Comparison of ENCODE assay signal across 21 cellular contexts in the genomic region with DNA sequence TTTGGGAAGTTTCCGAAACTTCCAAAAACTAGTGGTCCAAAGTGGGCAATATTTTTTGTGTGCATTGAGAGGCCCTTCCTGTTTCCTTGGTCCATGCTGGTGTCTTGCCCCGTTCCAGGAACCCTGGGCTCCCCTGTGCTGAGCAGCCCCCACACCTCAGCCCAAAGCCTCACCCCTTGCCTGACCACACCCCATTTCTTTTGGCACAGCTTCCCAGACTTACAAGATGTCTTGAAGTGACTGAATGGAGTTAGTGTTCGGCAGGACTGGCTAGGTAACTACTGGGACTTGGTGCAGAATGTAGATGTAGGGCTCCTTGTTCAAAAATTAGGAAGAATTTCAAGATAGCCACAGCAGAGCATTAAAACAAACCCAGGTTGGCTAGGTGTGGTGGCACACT.
DNase-seq lines count a peak whose midpoint lies in the region; ATAC-seq, FAIRE-seq and TF ChIP-seq lines count a peak whose summit lies in the region.
"Had no signal": no experiment of that assay in that cellular context is flagged by ENCODE, and none has a peak within 500 bp of the region (broad histone marks: within the 10 kb centered on the region; RNA-seq: fewer than 3 reads in every experiment).

No MANE protein-coding gene starts in this region.

- H3K4me3 ChIP-seq in HepG2 (replicated peaks in 1 of 3; ENCODE audit: insufficient read depth in 1 of 3, low read depth in 2 of 3, low read length in 3 of 3) (no peak overlapping the region), right lobe of liver (no peak overlapping the region)
- H3K4me3 ChIP-seq: gastroesophageal sphincter, lower lobe of right lung, MG63, tibial artery had no signal

- H3K4me3 Mint-ChIP-seq in nephron, result no peak overlapping the region
- no peak overlapping the region for H3K4me3 Mint-ChIP-seq in type B pancreatic cell
- H3K4me3 Mint-ChIP-seq: activated CD4-positive, alpha-beta T cell treated with anti-CD3 and anti-CD28 coated beads, Interleukin-2, amount 10 ng/mL, durations not matched to agents 24 days and 14 days; naive thymus-derived CD8-positive, alpha-beta T cell had no signal

- no peak overlapping the region for H3K27ac ChIP-seq in HepG2 (ENCODE audit: extremely low read length, insufficient read depth, low read length)
- peak overlapping the region in 1 of 3 donors; percentile 24 for H3K27ac ChIP-seq in right lobe of liver
- peak overlapping the region; percentile 45 for H3K27ac ChIP-seq in epithelial cell of prostate
- H3K27ac ChIP-seq: lower lobe of right lung had no signal

- CTCF ChIA-PET in HepG2 (lab: Yijun Ruan, JAX; ENCODE audit: low intra/inter-chr PET ratio, low total read pairs) (no interaction called here), GM10248 (lab: Yijun Ruan, JAX) (interaction anchor here (1.5 to 1.7 kb wide), 2 partner anchors 9 to 62 kb away, joined by 3 to 4 read pairs; no protein-coding TSS in a partner anchor)

- TF ChIP-seq POLR2A in HepG2 (IDR thresholded peaks at IDR 0.05; ENCODE audit: insufficient read depth in 1 of 2, low read depth in 2 of 2, low read length in 2 of 2), result no peak
- no peak for TF ChIP-seq POLR2A in right lobe of liver (IDR thresholded peaks at IDR 0.05)

- no peak for TF ChIP-seq CTCF in HepG2 (CRISPR knock-in tag; IDR thresholded peaks at IDR 0.05)
- no peak for TF ChIP-seq CTCF in right lobe of liver (IDR thresholded peaks at IDR 0.05)
- no peak for TF ChIP-seq CTCF in nephron (IDR thresholded peaks at IDR 0.05; ENCODE audit: unreplicated experiment in 3 of 3)
- no peak for TF ChIP-seq CTCF in type B pancreatic cell (conservative IDR thresholded peaks at IDR 0.05)
- TF ChIP-seq CTCF in GM10248 (IDR thresholded peaks at IDR 0.05; ENCODE audit: control extremely low read depth, extremely low read depth, low read depth, missing control alignments), result no peak

- DNase-seq in HepG2 (ENCODE audit: low spot score) (no peak), right lobe of liver (no peak), epithelial cell of prostate (ENCODE audit: low read depth, low spot score) (no peak), type B pancreatic cell (ENCODE audit: extremely low spot score, unreplicated experiment) (no peak), GM10248 (ENCODE audit: extremely low spot score) (no peak), left lobe of liver (ENCODE audit: low spot score) (no peak)
- DNase-seq: activated CD4-positive, alpha-beta T cell treated with anti-CD3 and anti-CD28 coated beads, Interleukin-2, amount 10 ng/mL, durations not matched to agents 24 days and 14 days; lower lobe of right lung; naive thymus-derived CD8-positive, alpha-beta T cell; NCI-H1694 treated with DMSO at 0.1 percent for 48 hours; NCI-H446; stimulated activated CD4-positive, alpha-beta T cell treated with anti-CD3 and anti-CD28 coated beads, Interleukin-12 subunit alpha, Interleukin-12 subunit beta, amount 100 ng/mL, for 4 hours; tibial artery had no signal

- H3K27me3 ChIP-seq in HepG2 (ENCODE audit: control insufficient read depth in 1 of 2, insufficient read depth in 2 of 2, low read length in 2 of 2) (no peaks in the 10 kb centered on the region), right lobe of liver (no peaks in the 10 kb centered on the region)
- H3K27me3 ChIP-seq: gastroesophageal sphincter, MG63, Peyer's patch, tibial artery had no signal

- no peaks in the 10 kb centered on the region for H3K9me3 ChIP-seq in HepG2 (ENCODE audit: low read length)
- no peaks in the 10 kb centered on the region for H3K9me3 ChIP-seq in right lobe of liver
- H3K9me3 ChIP-seq: gastroesophageal sphincter, lower lobe of right lung, MG63, Peyer's patch, tibial artery had no signal

- H3K27ac Mint-ChIP-seq in nephron (peak overlapping the region; percentile 76 to 95 (median 91)), type B pancreatic cell (peak overlapping the region; percentile 61)

- POLR2A ChIA-PET in HepG2 (lab: Yijun Ruan, JAX) (no interaction called here), GM10248 (lab: Yijun Ruan, JAX) (interaction anchor here (0.9 kb wide), 1 partner anchor 292 kb away, joined by 7 read pairs; no protein-coding TSS in a partner anchor)

- intact Hi-C loops in HepG2 (cut with micrococcal nuclease; ENCODE audit: unreplicated experiment) (no loop called here), right lobe of liver (cut with DNase I) (no loop called here)

- H3K27me3 Mint-ChIP-seq in nephron (ENCODE audit: low read depth), result no peaks in the 10 kb centered on the region
- no peaks in the 10 kb centered on the region for H3K27me3 Mint-ChIP-seq in type B pancreatic cell
- H3K27me3 Mint-ChIP-seq: activated CD4-positive, alpha-beta T cell treated with anti-CD3 and anti-CD28 coated beads, Interleukin-2, amount 10 ng/mL, durations not matched to agents 24 days and 14 days; naive thymus-derived CD8-positive, alpha-beta T cell; progenitor cell of endocrine pancreas had no signal

- H3K4me1 Mint-ChIP-seq in nephron (peaks cover 34% of the 10 kb centered on the region), type B pancreatic cell (ENCODE audit: unreplicated experiment) (peaks cover 34% of the 10 kb centered on the region)

- H3K36me3 ChIP-seq in HepG2 (replicated peaks in 1 of 2; ENCODE audit: control insufficient read depth in 1 of 2, insufficient read depth in 2 of 2, low read length in 2 of 2) (no peaks in the 10 kb centered on the region), right lobe of liver (no peaks in the 10 kb centered on the region)
- H3K36me3 ChIP-seq: gastroesophageal sphincter, lower lobe of right lung, MG63, Peyer's patch, tibial artery had no signal

- no peak for TF ChIP-seq RAD21 in HepG2 (CRISPR knock-in tag; IDR thresholded peaks at IDR 0.05)

- no peaks in the 10 kb centered on the region for H3K79me2 ChIP-seq in HepG2 (ENCODE audit: insufficient read depth, low read length)

- TF ChIP-seq EP300 in HepG2 (IDR thresholded peaks at IDR 0.05; ENCODE audit: low read depth in 2 of 2, low read length in 2 of 2), result no peak
- no peak for TF ChIP-seq EP300 in HepG2 (CRISPR knock-in tag; IDR thresholded peaks at IDR 0.05; ENCODE audit: borderline replicate concordance)

- no peak overlapping the region for H2AFZ ChIP-seq in HepG2 (ENCODE audit: low read length)

- peaks cover 32% of the 10 kb centered on the region for H3K4me1 ChIP-seq in HepG2 (ENCODE audit: insufficient read depth, low read length)
- peaks cover 0 to 45% (median 5%) of the 10 kb centered on the region in 4 donors for H3K4me1 ChIP-seq in right lobe of liver

- H3K36me3 Mint-ChIP-seq in nephron (ENCODE audit: low read depth) (peaks cover 13% of the 10 kb centered on the region), type B pancreatic cell (peaks cover 27% of the 10 kb centered on the region)

- no peak for FAIRE-seq in HepG2 (lab: Jason Lieb, UNC)
- FAIRE-seq: A204.1, TTC549 had no signal

- BruUV-seq in HepG2 (replicated peaks; lab: Mats Ljungman, UMichigan), result no TSS peak

- H3K4me2 ChIP-seq in HepG2 (ENCODE audit: low read depth, low read length), result peak overlapping the region; percentile 40

- in situ Hi-C loops in HepG2 (cut with HindIII; ENCODE audit: extremely low pct_ligation_motif_present, low pct_unique_long_range_greater_than_20kb), result no loop called here

- peak overlapping the region; percentile 13; the same call in 1 of the 2 replicates for H3K9ac ChIP-seq in HepG2 (ENCODE audit: insufficient read depth, low read depth, low read length)

- H3K9me3 Mint-ChIP-seq in nephron (no peaks in the 10 kb centered on the region), type B pancreatic cell (no peaks in the 10 kb centered on the region)
- H3K9me3 Mint-ChIP-seq: activated CD4-positive, alpha-beta T cell treated with anti-CD3 and anti-CD28 coated beads, Interleukin-2, amount 10 ng/mL, durations not matched to agents 24 days and 14 days; naive thymus-derived CD8-positive, alpha-beta T cell had no signal

- 77% methylated on average over 3 of the region's 3 CpGs for WGBS in HepG2 (ENCODE audit: low lambda C conversion rate)
- WGBS in right lobe of liver (ENCODE audit: insufficient coverage, low coverage, low lambda C conversion rate, missing lambda C conversion rate), result 80% methylated on average over 3 of the region's 3 CpGs

- no peak for ATAC-seq in HepG2
- ATAC-seq in right lobe of liver, result no peak
- no peak for ATAC-seq in left lobe of liver
- no peak for ATAC-seq in GM21390 (IDR thresholded peaks at IDR 0.05; ENCODE audit: unreplicated experiment)
- ATAC-seq: gastroesophageal sphincter; naive thymus-derived CD8-positive, alpha-beta T cell had no signal

- H4K20me1 ChIP-seq in HepG2 (ENCODE audit: insufficient read depth, low read length), result no peaks in the 10 kb centered on the region

TF ChIP-seq in HepG2, 621 proteins besides CTCF, POLR2A, EP300 and RAD21 (continues in another document):
- TF ChIP-seq ATF7-NPFF (CRISPR knock-in tag; IDR thresholded peaks at IDR 0.05; ENCODE audit: low read depth), result no peak
- no peak for TF ChIP-seq ELF4 (CRISPR knock-in tag; IDR thresholded peaks at IDR 0.05; ENCODE audit: borderline replicate concordance)
- no peak for TF ChIP-seq NCOA5 (CRISPR knock-in tag; IDR thresholded peaks at IDR 0.05)
- TF ChIP-seq RBAK (CRISPR knock-in tag; IDR thresholded peaks at IDR 0.05), result no peak
- TF ChIP-seq ZMYM3 (CRISPR knock-in tag; IDR thresholded peaks at IDR 0.05), result no peak
- TF ChIP-seq, protein P1, sequence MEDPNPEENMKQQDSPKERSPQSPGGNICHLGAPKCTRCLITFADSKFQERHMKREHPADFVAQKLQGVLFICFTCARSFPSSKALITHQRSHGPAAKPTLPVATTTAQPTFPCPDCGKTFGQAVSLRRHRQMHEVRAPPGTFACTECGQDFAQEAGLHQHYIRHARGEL (CRISPR knock-in tag; IDR thresholded peaks at IDR 0.05), result no peak
- TF ChIP-seq ZBTB10 (CRISPR knock-in tag; IDR thresholded peaks at IDR 0.05; ENCODE audit: borderline replicate concordance), result no peak
- TF ChIP-seq ZNF75D (CRISPR knock-in tag; IDR thresholded peaks at IDR 0.05; ENCODE audit: borderline replicate concordance), result no peak
